In genomic region chr1:180724055-180724454, GRCh38 we compare ENCODE assay signal across 26 cellular contexts.
"Had no signal": no experiment of that assay in that cellular context is flagged by ENCODE, and none has a peak within 500 bp of the region (broad histone marks: within the 10 kb centered on the region; RNA-seq: fewer than 3 reads in every experiment).

No MANE protein-coding gene starts in this region.

- DNase-seq: activated CD4-positive, alpha-beta memory T cell treated with anti-CD3 and anti-CD28 coated beads, Interleukin-2, amount 10 ng/mL, durations not matched to agents 7 days and 5 days; activated CD4-positive, alpha-beta T cell treated with anti-CD3 and anti-CD28 coated beads for 1 hour; activated CD4-positive, alpha-beta T cell treated with anti-CD3 and anti-CD28 coated beads for 4 hours; activated CD4-positive, alpha-beta T cell treated with anti-CD3 and anti-CD28 coated beads, Interleukin-2, amount 10 ng/mL, durations not matched to agents 7 days and 5 days; activated CD4-positive, alpha-beta T cell treated with anti-CD3 and anti-CD28 coated beads, Interleukin-2, amount 50 U/mL, for 4 hours; activated CD8-positive, alpha-beta memory T cell treated with anti-CD3 and anti-CD28 coated beads, Interleukin-2, amount 50 U/mL, for 48 hours; activated gamma-delta T cell; activated naive CD4-positive, alpha-beta T cell; activated naive CD4-positive, alpha-beta T cell treated with anti-CD3 and anti-CD28 coated beads, Interleukin-2, amount 10 ng/mL, durations not matched to agents 7 days and 5 days; activated naive CD8-positive, alpha-beta T cell treated with anti-CD3 and anti-CD28 coated beads, Interleukin-2, amount 10 ng/mL, durations not matched to agents 7 days and 5 days; activated T-cell treated with anti-CD3 and anti-CD28 coated beads for 4 hours; activated T-cell treated with anti-CD3 and anti-CD28 coated beads, Interleukin-2, amount 50 U/mL, for 24 hours; activated T-cell treated with anti-CD3 and anti-CD28 coated beads, Interleukin-2, amount 50 U/mL, for 72 hours; central memory CD4-positive, alpha-beta T cell; cerebellar nuclear complex; colonic mucosa; effector CD8-positive, alpha-beta T cell; esophagus squamous epithelium; foreskin melanocyte; T-helper 2 cell had no signal

- H3K36me3 ChIP-seq: ascending aorta, breast epithelium, cardiac muscle cell, colonic mucosa, gastroesophageal sphincter had no signal

- H3K4me1 ChIP-seq: ascending aorta, breast epithelium, colonic mucosa, esophagus squamous epithelium, gastroesophageal sphincter had no signal

- ATAC-seq: activated naive CD4-positive, alpha-beta T cell treated with anti-CD3 and anti-CD28 coated beads, Interleukin-2, amount 50 U/mL, for 72 hours; activated T-cell treated with anti-CD3 and anti-CD28 coated beads, Interleukin-2, amount 50 U/mL, for 72 hours; gastroesophageal sphincter had no signal

- H3K27me3 ChIP-seq: ascending aorta, breast epithelium, cardiac muscle cell, colonic mucosa, esophagus squamous epithelium, gastroesophageal sphincter had no signal

- H3K27ac ChIP-seq: ascending aorta, breast epithelium, cardiac muscle cell, colonic mucosa, epithelial cell of prostate, esophagus squamous epithelium, gastroesophageal sphincter had no signal

- H3K4me3 ChIP-seq: ascending aorta, breast epithelium, cardiac muscle cell, colonic mucosa, esophagus squamous epithelium, gastroesophageal sphincter had no signal

- H3K9me3 ChIP-seq: colonic mucosa, esophagus squamous epithelium, gastroesophageal sphincter had no signal
